12 cellular contexts compared by ENCODE assay signal in genomic region chr1:54292015-54292739, GRCh38.
DNase-seq lines count a peak whose midpoint lies in the region; ATAC-seq and TF ChIP-seq lines count a peak whose summit lies in the region.
"Had no signal": no experiment of that assay in that cellular context is flagged by ENCODE, and none has a peak within 500 bp of the region (broad histone marks: within the 10 kb centered on the region; RNA-seq: fewer than 3 reads in every experiment).

No MANE protein-coding gene starts in this region.

- TF ChIP-seq EP300 in ovary (IDR thresholded peaks at IDR 0.05) = no peak

- H3K9me3 ChIP-seq in CD4-positive, CD25-positive, alpha-beta regulatory T cell (ENCODE audit: control insufficient read depth in 2 of 2, low read length in 2 of 2) = no peaks in the 10 kb centered on the region
- H3K9me3 ChIP-seq in esophagus (ENCODE audit: control insufficient read depth in 2 of 2, insufficient read depth in 1 of 2, low read depth in 1 of 2, low read length in 1 of 2) (no peaks in the 10 kb centered on the region), ovary (no peaks in the 10 kb centered on the region)
- H3K9me3 ChIP-seq: HAP-1 had no signal

- H3K27me3 ChIP-seq in CD4-positive, CD25-positive, alpha-beta regulatory T cell (ENCODE audit: control insufficient read depth, insufficient read depth, low read length) = no peaks in the 10 kb centered on the region
- no peaks in the 10 kb centered on the region for H3K27me3 ChIP-seq in esophagus (ENCODE audit: control insufficient read depth in 1 of 2, insufficient read depth in 2 of 2, low read length in 2 of 2)
- H3K27me3 ChIP-seq in ovary = no peaks in the 10 kb centered on the region

- no peak overlapping the region for H3K27ac ChIP-seq in CD4-positive, CD25-positive, alpha-beta regulatory T cell (ENCODE audit: insufficient read depth, low read length, poor library complexity, severe bottlenecking)
- H3K27ac ChIP-seq in esophagus (ENCODE audit: low read depth in 2 of 2, low read length in 1 of 2) = peak overlapping the region; percentile 22 to 78
- H3K27ac ChIP-seq in ovary = peak overlapping the region; percentile 14 to 40

- no peak overlapping the region for H3K4me3 ChIP-seq in CD4-positive, CD25-positive, alpha-beta regulatory T cell (ENCODE audit: low read depth, low read length)
- H3K4me3 ChIP-seq in esophagus (ENCODE audit: low read depth in 1 of 2, low read length in 2 of 2) (no peak overlapping the region), ovary (no peak overlapping the region)
- H3K4me3 ChIP-seq: HAP-1 had no signal

- no peak for DNase-seq in CD4-positive, CD25-positive, alpha-beta regulatory T cell
- DNase-seq in NCI-H69 (lab: John Stamatoyannopoulos, UW) = peak; percentile 20
- DNase-seq in ovary = no peak
- DNase-seq in GM10266 (ENCODE audit: extremely low spot score) = no peak
- DNase-seq in head of caudate nucleus = no peak
- DNase-seq: DMS53, hippocampal formation had no signal

- no peaks in the 10 kb centered on the region for H3K36me3 ChIP-seq in CD4-positive, CD25-positive, alpha-beta regulatory T cell (ENCODE audit: control insufficient read depth, insufficient read depth, low read length)
- no peaks in the 10 kb centered on the region for H3K36me3 ChIP-seq in esophagus (ENCODE audit: control insufficient read depth in 2 of 2, insufficient read depth in 2 of 2, low read length in 1 of 2)
- no peaks in the 10 kb centered on the region for H3K36me3 ChIP-seq in ovary
- H3K36me3 ChIP-seq: HAP-1 had no signal

- ATAC-seq in CD4-positive, CD25-positive, alpha-beta regulatory T cell (ENCODE audit: low read depth in 2 of 2) = no peak
- ATAC-seq in GM21390 (IDR thresholded peaks at IDR 0.05; ENCODE audit: unreplicated experiment) = no peak
- ATAC-seq in HG03095 (IDR thresholded peaks at IDR 0.05; ENCODE audit: unreplicated experiment) = no peak

- intact Hi-C loops in ovary (cut with DNase I) (loop anchor here in 1 of 4 donors (5.0 kb wide), 1 partner anchor 35 kb away; no protein-coding TSS in a partner anchor), head of caudate nucleus (cut with DNase I) (no loop called here)

- 66 to 76% methylated on average over 8 of the region's 8 CpGs for WGBS in esophagus, 2 donors
- 66 to 72% (median 71%) methylated on average over 8 of the region's 8 CpGs for WGBS in ovary, 3 donors

- peaks cover 22% of the 10 kb centered on the region for H3K4me1 ChIP-seq in CD4-positive, CD25-positive, alpha-beta regulatory T cell (ENCODE audit: control insufficient read depth, insufficient read depth, low read length, poor library complexity, severe bottlenecking)
- H3K4me1 ChIP-seq in esophagus (ENCODE audit: control insufficient read depth in 2 of 2, insufficient read depth in 2 of 2, low read length in 1 of 2) (peaks cover 17 to 55% of the 10 kb centered on the region in 2 donors), ovary (ENCODE audit: insufficient read depth) (peaks cover 65% of the 10 kb centered on the region)

- no peaks in the 10 kb centered on the region for H3K9me3 Mint-ChIP-seq in CD4-positive, CD25-positive, alpha-beta regulatory T cell
- H3K9me3 Mint-ChIP-seq: IgD-negative memory B cell had no signal

- no peak for TF ChIP-seq POLR2A in ovary (IDR thresholded peaks at IDR 0.05)

- no peaks in the 10 kb centered on the region for H3K27me3 Mint-ChIP-seq in CD4-positive, CD25-positive, alpha-beta regulatory T cell
- H3K27me3 Mint-ChIP-seq: IgD-negative memory B cell had no signal

- no peak overlapping the region for H3K4me3 Mint-ChIP-seq in CD4-positive, CD25-positive, alpha-beta regulatory T cell
- H3K4me3 Mint-ChIP-seq: IgD-negative memory B cell had no signal

- H3K27ac Mint-ChIP-seq in CD4-positive, CD25-positive, alpha-beta regulatory T cell = peak overlapping the region in 2 of 3 donors; percentile 76 to 81
- H3K27ac Mint-ChIP-seq: IgD-negative memory B cell had no signal

- peaks cover 7% of the 10 kb centered on the region for H3K36me3 Mint-ChIP-seq in CD4-positive, CD25-positive, alpha-beta regulatory T cell
- H3K36me3 Mint-ChIP-seq: IgD-negative memory B cell had no signal

- H3K4me1 Mint-ChIP-seq in CD4-positive, CD25-positive, alpha-beta regulatory T cell = peaks cover 4 to 85% (median 33%) of the 10 kb centered on the region in 4 donors

- no peak for TF ChIP-seq CTCF in ovary (IDR thresholded peaks at IDR 0.05)
- TF ChIP-seq CTCF in GM10266 (IDR thresholded peaks at IDR 0.05; ENCODE audit: control insufficient read depth, insufficient read depth, low read depth, missing control alignments) = no peak
